ENCODE assay signal across 1 cellular context in the genomic region with DNA sequence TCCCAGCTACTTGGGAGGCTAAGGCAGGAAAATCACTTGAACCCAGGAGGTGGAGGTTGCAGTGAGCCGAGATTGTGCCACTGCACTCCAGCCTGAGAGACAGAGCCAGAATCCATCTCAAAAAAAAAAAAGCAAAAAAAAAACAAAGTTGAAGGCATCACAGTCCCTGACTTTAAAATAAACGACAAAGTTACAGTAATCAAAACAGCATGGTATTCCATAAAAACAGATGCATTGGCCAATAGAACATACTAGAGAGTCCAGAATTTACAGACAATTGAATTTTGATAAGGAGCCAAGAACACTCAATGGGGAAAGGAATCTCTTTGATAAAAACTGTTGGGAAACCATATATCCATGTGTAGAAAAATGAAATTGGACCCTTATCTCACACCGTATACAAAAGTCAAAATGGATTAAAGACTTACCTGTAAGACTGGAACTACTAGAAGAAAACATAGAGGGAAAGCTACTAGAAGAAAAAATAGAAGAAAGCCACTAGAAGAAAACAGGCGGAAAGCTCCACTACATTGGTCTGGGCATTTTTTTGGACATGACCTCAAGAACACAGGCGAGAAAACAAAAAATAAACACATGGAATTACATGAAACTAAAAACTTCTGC.
TF ChIP-seq lines count a peak whose summit lies in the region.

No MANE protein-coding gene starts in this region.

TF ChIP-seq in A549, 52 proteins besides CTCF, POLR2A, EP300 and RAD21 (continued from another document):
- TF ChIP-seq, protein P1, sequence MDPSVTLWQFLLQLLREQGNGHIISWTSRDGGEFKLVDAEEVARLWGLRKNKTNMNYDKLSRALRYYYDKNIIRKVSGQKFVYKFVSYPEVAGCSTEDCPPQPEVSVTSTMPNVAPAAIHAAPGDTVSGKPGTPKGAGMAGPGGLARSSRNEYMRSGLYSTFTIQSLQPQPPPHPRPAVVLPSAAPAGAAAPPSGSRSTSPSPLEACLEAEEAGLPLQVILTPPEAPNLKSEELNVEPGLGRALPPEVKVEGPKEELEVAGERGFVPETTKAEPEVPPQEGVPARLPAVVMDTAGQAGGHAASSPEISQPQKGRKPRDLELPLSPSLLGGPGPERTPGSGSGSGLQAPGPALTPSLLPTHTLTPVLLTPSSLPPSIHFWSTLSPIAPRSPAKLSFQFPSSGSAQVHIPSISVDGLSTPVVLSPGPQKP (IDR thresholded peaks at IDR 0.05; ENCODE audit: low read depth, low read length) = no peak
- TF ChIP-seq, protein P2, sequence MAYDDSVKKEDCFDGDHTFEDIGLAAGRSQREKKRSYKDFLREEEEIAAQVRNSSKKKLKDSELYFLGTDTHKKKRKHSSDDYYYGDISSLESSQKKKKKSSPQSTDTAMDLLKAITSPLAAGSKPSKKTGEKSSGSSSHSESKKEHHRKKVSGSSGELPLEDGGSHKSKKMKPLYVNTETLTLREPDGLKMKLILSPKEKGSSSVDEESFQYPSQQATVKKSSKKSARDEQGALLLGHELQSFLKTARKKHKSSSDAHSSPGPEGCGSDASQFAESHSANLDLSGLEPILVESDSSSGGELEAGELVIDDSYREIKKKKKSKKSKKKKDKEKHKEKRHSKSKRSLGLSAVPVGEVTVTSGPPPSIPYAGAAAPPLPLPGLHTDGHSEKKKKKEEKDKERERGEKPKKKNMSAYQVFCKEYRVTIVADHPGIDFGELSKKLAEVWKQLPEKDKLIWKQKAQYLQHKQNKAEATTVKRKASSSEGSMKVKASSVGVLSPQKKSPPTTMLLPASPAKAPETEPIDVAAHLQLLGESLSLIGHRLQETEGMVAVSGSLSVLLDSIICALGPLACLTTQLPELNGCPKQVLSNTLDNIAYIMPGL (CRISPR knock-in tag; IDR thresholded peaks at IDR 0.05; ENCODE audit: borderline replicate concordance) = no peak
- TF ChIP-seq KDM5A (IDR thresholded peaks at IDR 0.05) = no peak
- 0 out of 2 replicates have a peak, but pooled peaks have one; percentile 8 for TF ChIP-seq HEYL (CRISPR knock-in tag; IDR thresholded peaks at IDR 0.05)
- TF ChIP-seq FOSL2 (IDR thresholded peaks at IDR 0.05) = no peak
- TF ChIP-seq FOSL2 (CRISPR knock-in tag; IDR thresholded peaks at IDR 0.05) = no peak
- no peak for TF ChIP-seq ZSCAN20 (CRISPR knock-in tag; IDR thresholded peaks at IDR 0.05)
- TF ChIP-seq, protein P3, sequence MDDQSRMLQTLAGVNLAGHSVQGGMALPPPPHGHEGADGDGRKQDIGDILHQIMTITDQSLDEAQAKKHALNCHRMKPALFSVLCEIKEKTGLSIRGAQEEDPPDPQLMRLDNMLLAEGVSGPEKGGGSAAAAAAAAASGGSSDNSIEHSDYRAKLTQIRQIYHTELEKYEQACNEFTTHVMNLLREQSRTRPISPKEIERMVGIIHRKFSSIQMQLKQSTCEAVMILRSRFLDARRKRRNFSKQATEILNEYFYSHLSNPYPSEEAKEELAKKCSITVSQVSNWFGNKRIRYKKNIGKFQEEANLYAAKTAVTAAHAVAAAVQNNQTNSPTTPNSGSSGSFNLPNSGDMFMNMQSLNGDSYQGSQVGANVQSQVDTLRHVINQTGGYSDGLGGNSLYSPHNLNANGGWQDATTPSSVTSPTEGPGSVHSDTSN (IDR thresholded peaks at IDR 0.05) = no peak
- TF ChIP-seq PHF8 (IDR thresholded peaks at IDR 0.05; ENCODE audit: borderline replicate concordance, low read depth) = no peak
- no peak for TF ChIP-seq HOXB5 (CRISPR knock-in tag; IDR thresholded peaks at IDR 0.05)
- TF ChIP-seq JUN (IDR thresholded peaks at IDR 0.05) = no peak
- peak; percentile 89 for TF ChIP-seq CHD4 (IDR thresholded peaks at IDR 0.05; ENCODE audit: borderline replicate concordance)
- no peak for TF ChIP-seq ZFP36 (IDR thresholded peaks at IDR 0.05; ENCODE audit: borderline replicate concordance, partially characterized antibody)
- TF ChIP-seq EHMT2 (IDR thresholded peaks at IDR 0.05; ENCODE audit: low read depth) = no peak
- TF ChIP-seq CEBPB (IDR thresholded peaks at IDR 0.05) = no peak
- no peak for TF ChIP-seq RFX5 (IDR thresholded peaks at IDR 0.05)
- peak; percentile 78 for TF ChIP-seq HDAC2 (IDR thresholded peaks at IDR 0.05)
- TF ChIP-seq, protein P4, sequence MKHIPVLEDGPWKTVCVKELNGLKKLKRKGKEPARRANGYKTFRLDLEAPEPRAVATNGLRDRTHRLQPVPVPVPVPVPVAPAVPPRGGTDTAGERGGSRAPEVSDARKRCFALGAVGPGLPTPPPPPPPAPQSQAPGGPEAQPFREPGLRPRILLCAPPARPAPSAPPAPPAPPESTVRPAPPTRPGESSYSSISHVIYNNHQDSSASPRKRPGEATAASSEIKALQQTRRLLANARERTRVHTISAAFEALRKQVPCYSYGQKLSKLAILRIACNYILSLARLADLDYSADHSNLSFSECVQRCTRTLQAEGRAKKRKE (CRISPR knock-in tag; IDR thresholded peaks at IDR 0.05; ENCODE audit: low read depth) = no peak
- TF ChIP-seq KDM1A (IDR thresholded peaks at IDR 0.05; ENCODE audit: low read depth) = peak; percentile 93; the same call in 1 of the 2 replicates
TF ChIP-seq in A549: peak in this region for 4.
